In the genomic region with DNA sequence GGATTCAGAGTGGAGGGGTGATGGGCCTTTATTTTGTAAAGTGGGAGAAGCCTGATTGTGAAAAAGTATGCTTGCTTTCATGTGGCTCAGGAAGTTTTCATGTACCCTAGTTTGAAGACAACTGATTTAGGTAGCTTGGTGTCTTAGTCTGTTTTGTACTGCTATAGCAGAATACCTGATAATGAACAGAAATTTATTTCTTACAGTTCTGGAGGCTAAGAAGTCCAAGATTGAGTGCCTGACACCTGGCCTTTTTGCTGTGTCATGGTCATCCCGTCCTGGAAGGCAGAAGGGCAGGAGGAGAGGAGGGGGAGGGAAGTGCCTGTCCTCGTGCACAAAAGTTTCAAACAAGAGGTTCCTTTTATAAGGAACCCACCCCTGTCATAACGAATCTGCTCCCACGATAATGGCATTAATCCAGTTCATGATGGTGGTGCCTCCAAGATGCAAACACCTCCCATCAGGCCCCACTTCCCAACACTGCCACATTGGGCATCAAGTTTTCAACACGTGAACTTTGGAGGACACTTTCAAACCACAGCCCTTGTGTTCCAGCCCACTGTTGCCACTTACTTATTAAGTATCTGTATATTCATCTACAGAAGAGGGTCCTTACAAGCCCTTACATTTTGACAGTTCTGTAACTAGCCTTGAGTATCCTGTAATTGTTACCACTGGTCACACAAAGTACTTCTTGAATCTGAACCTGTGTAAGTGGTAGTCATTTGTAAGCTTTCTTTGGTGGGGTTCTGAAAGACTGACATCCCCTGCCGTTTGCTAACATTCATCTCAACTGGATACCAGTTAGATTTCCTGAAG, we compare ENCODE assay signal across 1 cellular context.
TF ChIP-seq lines count a peak whose summit lies in the region.

No MANE protein-coding gene starts in this region.

TF ChIP-seq in K562, 482 proteins besides CTCF, POLR2A, EP300 and RAD21 (continues in another document):
- TF ChIP-seq, protein P1, sequence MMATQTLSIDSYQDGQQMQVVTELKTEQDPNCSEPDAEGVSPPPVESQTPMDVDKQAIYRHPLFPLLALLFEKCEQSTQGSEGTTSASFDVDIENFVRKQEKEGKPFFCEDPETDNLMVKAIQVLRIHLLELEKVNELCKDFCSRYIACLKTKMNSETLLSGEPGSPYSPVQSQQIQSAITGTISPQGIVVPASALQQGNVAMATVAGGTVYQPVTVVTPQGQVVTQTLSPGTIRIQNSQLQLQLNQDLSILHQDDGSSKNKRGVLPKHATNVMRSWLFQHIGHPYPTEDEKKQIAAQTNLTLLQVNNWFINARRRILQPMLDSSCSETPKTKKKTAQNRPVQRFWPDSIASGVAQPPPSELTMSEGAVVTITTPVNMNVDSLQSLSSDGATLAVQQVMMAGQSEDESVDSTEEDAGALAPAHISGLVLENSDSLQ (IDR thresholded peaks at IDR 0.05), result peak; percentile 86
- TF ChIP-seq, protein P2, sequence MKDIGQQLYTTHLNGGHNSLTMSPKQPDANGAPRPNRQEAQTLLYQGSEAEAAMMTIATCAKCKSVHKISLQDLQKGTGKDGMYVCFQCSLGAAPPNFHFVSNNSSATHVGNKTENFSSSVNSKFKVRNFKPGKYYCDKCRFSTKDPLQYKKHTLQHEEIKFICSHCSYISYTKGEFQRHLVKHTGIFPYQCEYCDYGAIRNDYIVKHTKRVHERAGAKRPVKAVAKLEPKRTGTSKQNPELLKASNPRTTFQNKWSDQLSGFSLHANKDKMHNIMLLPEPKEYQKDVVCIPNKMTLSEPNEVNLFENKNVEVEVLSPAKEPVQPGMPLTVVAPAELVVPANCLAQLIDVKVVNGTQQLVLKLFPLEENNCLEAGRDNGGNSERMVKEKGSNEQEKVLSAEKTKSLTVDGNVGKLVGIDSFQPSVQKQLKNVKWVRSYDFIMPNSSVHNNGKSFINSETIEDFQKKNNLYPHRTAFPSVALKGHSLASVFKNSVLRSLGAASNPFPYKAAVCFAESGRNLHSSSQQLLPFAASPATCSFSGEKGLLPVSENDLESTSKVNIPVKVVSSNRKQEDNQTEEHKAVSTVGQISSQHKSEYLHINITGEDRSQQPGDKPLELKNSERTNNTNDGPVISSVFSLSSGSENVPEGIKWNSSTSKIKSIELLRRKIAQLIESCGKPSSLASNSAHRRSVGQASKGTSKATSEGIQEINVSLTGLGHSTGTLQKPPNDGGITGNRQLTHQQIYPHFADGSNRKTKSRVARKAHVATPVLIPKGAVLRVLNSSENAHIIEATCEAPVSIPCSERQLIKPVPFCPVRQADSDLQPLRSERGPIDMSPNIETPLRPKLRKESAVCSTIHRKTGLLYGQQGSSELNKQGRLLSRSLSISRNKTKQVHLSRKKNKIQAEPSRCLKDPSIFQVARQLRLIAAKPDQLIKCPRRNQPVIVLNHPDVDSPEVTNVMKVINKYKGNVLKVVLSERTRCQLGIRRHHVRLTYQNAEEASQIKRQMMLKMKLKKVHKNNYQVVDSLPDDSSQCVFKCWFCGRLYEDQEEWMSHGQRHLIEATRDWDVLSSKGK (CRISPR knock-in tag; IDR thresholded peaks at IDR 0.05), result no peak
- TF ChIP-seq TOE1 (IDR thresholded peaks at IDR 0.05; ENCODE audit: borderline replicate concordance) (0 out of 2 replicates have a peak, but pooled peaks have one; percentile 25), TOE1 (CRISPR knock-in tag; IDR thresholded peaks at IDR 0.05; ENCODE audit: borderline replicate concordance, low read depth) (no peak), EP400 (IDR thresholded peaks at IDR 0.05) (peak; percentile 60), KDM2B (CRISPR knock-in tag; IDR thresholded peaks at IDR 0.05) (no peak), MTA3 (IDR thresholded peaks at IDR 0.05; ENCODE audit: borderline replicate concordance) (0 out of 2 replicates have a peak, but pooled peaks have one; percentile 40), CHD4 (IDR thresholded peaks at IDR 0.05; ENCODE audit: insufficient read depth, insufficient replicate concordance, low read depth, low read length, poor library complexity, severe bottlenecking) (no peak), SMAD3 (CRISPR knock-in tag; conservative IDR thresholded peaks at IDR 0.05) (no peak), ZSCAN29 (IDR thresholded peaks at IDR 0.05) (no peak), KLF6 (CRISPR knock-in tag; IDR thresholded peaks at IDR 0.05; ENCODE audit: borderline replicate concordance) (no peak; the same call in 1 of the 2 replicates), ZNF316 (IDR thresholded peaks at IDR 0.05) (peak; percentile 95), MCM3 (IDR thresholded peaks at IDR 0.05) (no peak), HDAC8 (tag; IDR thresholded peaks at IDR 0.05) (0 out of 2 replicates have a peak, but pooled peaks have one; percentile 52), SOX6 (IDR thresholded peaks at IDR 0.05) (peak; percentile 72), CSDE1 (IDR thresholded peaks at IDR 0.05) (no peak), TARDBP (IDR thresholded peaks at IDR 0.05) (no peak), MEIS2 (IDR thresholded peaks at IDR 0.05; ENCODE audit: partially characterized antibody) (peak; percentile 89), ZNF23 (CRISPR knock-in tag; IDR thresholded peaks at IDR 0.05) (no peak), WHSC1 (IDR thresholded peaks at IDR 0.05; ENCODE audit: low read length) (no peak), NCOA2 (IDR thresholded peaks at IDR 0.05; ENCODE audit: partially characterized antibody in 2 of 2) (no peak), PYGO2 (tag; IDR thresholded peaks at IDR 0.05) (no peak), GABPB1 (CRISPR knock-in tag; IDR thresholded peaks at IDR 0.05) (no peak), TEAD4 (IDR thresholded peaks at IDR 0.05; ENCODE audit: low read length) (peak; percentile 28; the same call in 1 of the 2 replicates), TEAD4 (CRISPR knock-in tag; IDR thresholded peaks at IDR 0.05; ENCODE audit: borderline replicate concordance) (no peak), RUNX1 (IDR thresholded peaks at IDR 0.05; ENCODE audit: low read depth) (no peak), BACH1 (tag; IDR thresholded peaks at IDR 0.05) (peak; percentile 97)
- TF ChIP-seq, protein P3, sequence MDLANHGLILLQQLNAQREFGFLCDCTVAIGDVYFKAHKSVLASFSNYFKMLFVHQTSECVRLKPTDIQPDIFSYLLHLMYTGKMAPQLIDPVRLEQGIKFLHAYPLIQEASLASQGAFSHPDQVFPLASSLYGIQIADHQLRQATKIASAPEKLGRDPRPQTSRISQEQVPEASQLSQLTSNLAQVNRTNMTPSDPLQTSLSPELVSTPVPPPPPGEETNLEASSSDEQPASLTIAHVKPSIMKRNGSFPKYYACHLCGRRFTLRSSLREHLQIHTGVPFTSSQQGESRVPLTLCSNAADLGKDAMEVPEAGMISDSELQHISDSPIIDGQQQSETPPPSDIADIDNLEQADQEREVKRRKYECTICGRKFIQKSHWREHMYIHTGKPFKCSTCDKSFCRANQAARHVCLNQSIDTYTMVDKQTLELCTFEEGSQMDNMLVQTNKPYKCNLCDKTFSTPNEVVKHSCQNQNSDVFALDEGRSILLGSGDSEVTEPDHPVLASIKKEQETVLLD (IDR thresholded peaks at IDR 0.05), result no peak
- TF ChIP-seq, protein P4, sequence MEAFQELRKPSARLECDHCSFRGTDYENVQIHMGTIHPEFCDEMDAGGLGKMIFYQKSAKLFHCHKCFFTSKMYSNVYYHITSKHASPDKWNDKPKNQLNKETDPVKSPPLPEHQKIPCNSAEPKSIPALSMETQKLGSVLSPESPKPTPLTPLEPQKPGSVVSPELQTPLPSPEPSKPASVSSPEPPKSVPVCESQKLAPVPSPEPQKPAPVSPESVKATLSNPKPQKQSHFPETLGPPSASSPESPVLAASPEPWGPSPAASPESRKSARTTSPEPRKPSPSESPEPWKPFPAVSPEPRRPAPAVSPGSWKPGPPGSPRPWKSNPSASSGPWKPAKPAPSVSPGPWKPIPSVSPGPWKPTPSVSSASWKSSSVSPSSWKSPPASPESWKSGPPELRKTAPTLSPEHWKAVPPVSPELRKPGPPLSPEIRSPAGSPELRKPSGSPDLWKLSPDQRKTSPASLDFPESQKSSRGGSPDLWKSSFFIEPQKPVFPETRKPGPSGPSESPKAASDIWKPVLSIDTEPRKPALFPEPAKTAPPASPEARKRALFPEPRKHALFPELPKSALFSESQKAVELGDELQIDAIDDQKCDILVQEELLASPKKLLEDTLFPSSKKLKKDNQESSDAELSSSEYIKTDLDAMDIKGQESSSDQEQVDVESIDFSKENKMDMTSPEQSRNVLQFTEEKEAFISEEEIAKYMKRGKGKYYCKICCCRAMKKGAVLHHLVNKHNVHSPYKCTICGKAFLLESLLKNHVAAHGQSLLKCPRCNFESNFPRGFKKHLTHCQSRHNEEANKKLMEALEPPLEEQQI (IDR thresholded peaks at IDR 0.05), result 0 out of 2 replicates have a peak, but pooled peaks have one; percentile 19
- TF ChIP-seq, protein P5, sequence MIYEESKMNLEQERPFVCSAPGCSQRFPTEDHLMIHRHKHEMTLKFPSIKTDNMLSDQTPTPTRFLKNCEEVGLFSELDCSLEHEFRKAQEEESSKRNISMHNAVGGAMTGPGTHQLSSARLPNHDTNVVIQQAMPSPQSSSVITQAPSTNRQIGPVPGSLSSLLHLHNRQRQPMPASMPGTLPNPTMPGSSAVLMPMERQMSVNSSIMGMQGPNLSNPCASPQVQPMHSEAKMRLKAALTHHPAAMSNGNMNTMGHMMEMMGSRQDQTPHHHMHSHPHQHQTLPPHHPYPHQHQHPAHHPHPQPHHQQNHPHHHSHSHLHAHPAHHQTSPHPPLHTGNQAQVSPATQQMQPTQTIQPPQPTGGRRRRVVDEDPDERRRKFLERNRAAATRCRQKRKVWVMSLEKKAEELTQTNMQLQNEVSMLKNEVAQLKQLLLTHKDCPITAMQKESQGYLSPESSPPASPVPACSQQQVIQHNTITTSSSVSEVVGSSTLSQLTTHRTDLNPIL (CRISPR knock-in tag; IDR thresholded peaks at IDR 0.05), result no peak
- TF ChIP-seq, protein P6, sequence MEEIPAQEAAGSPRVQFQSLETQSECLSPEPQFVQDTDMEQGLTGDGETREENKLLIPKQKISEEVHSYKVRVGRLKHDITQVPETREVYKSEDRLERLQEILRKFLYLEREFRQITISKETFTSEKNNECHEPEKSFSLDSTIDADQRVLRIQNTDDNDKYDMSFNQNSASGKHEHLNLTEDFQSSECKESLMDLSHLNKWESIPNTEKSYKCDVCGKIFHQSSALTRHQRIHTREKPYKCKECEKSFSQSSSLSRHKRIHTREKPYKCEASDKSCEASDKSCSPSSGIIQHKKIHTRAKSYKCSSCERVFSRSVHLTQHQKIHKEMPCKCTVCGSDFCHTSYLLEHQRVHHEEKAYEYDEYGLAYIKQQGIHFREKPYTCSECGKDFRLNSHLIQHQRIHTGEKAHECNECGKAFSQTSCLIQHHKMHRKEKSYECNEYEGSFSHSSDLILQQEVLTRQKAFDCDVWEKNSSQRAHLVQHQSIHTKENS (CRISPR knock-in tag; IDR thresholded peaks at IDR 0.05), result no peak
- TF ChIP-seq, protein P7, sequence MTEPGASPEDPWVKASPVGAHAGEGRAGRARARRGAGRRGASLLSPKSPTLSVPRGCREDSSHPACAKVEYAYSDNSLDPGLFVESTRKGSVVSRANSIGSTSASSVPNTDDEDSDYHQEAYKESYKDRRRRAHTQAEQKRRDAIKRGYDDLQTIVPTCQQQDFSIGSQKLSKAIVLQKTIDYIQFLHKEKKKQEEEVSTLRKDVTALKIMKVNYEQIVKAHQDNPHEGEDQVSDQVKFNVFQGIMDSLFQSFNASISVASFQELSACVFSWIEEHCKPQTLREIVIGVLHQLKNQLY (CRISPR knock-in tag; conservative IDR thresholded peaks at IDR 0.05), result no peak
